ENCODE assay signal across 1 cellular context in the genomic region with DNA sequence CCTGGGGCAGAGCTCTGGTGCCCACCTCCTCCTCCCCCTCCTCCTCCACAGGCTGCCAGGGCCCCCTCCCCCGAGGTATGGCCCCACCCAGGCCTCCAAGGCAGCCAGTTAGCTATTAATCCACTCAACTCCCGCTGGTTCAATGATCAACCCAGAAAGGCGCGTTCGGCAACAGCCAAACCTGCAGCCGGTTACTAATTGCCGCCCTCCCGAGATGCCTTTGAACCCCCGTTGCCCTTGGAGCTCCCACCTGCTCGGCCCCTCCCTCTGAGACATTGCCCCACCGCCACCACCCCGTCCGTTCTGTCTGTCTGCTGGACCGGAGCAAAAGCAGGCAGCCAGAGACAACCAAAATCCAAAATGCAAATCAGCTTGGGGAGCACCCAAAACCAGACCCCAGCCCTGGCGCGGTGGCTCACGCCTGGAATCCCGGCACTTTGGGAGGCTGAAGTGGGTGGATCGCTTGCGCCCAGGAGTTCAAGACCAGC.
A peak's percentile ranks its signal among the peaks of the same experiment; 100 is the strongest.
TF ChIP-seq lines count a peak whose summit lies in the region.

No MANE protein-coding gene starts in this region.

TF ChIP-seq in HEK293, 187 proteins besides CTCF, POLR2A, EP300 and RAD21:
- TF ChIP-seq, protein P1, sequence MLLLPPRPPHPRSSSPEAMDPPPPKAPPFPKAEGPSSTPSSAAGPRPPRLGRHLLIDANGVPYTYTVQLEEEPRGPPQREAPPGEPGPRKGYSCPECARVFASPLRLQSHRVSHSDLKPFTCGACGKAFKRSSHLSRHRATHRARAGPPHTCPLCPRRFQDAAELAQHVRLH (tag by site-specific recombination; IDR thresholded peaks at IDR 0.05) = no peak
- TF ChIP-seq ZFHX2 (tag by site-specific recombination; conservative IDR thresholded peaks at IDR 0.05) = 0 out of 2 replicates have a peak, but pooled peaks have one; percentile 8
